In genomic region chr9:133848471-133848870, GRCh38 we compare ENCODE assay signal across 15 cellular contexts.
"Had no signal": no experiment of that assay in that cellular context is flagged by ENCODE, and none has a peak within 500 bp of the region (broad histone marks: within the 10 kb centered on the region; RNA-seq: fewer than 3 reads in every experiment).

No MANE protein-coding gene starts in this region.

- H3K36me3 ChIP-seq: colonic mucosa, thyroid gland had no signal

- H3K9ac ChIP-seq: parathyroid adenoma had no signal

- H3K4me1 ChIP-seq: colonic mucosa, parathyroid adenoma had no signal

- DNase-seq: activated CD4-positive, alpha-beta T cell treated with anti-CD3 and anti-CD28 coated beads for 36 hours; activated CD4-positive, alpha-beta T cell treated with anti-CD3 and anti-CD28 coated beads, Interleukin-2, amount 50 U/mL, for 48 hours; activated naive CD4-positive, alpha-beta T cell; activated naive CD8-positive, alpha-beta T cell treated with anti-CD3 and anti-CD28 coated beads, Interleukin-2, amount 10 ng/mL, durations not matched to agents 7 days and 5 days; amygdala; colonic mucosa; foreskin keratinocyte; hippocampal formation; stimulated activated naive CD4-positive, alpha-beta T cell treated with Interleukin-2 at 50 U/mL for 16 hours; thyroid gland had no signal

- H3K4me3 ChIP-seq: colonic mucosa, thyroid gland had no signal

- H3K9me3 ChIP-seq: colonic mucosa, thyroid gland had no signal

- ATAC-seq: activated CD4-positive, alpha-beta T cell treated with anti-CD3 and anti-CD28 coated beads for 36 hours; foreskin keratinocyte; natural killer cell treated with Interleukin-12 subunit alpha and Interleukin-12 subunit beta and Interleukin-15 and Interleukin-18, amount 100 ng/mL, for 72 hours had no signal

- H3K27me3 Mint-ChIP-seq: activated CD4-positive, alpha-beta T cell treated with anti-CD3 and anti-CD28 coated beads for 36 hours; activated naive CD8-positive, alpha-beta T cell treated with anti-CD3 and anti-CD28 coated beads, Interleukin-2, amount 10 ng/mL, durations not matched to agents 7 days and 5 days had no signal

- H3K9me3 Mint-ChIP-seq: activated naive CD8-positive, alpha-beta T cell treated with anti-CD3 and anti-CD28 coated beads, Interleukin-2, amount 10 ng/mL, durations not matched to agents 7 days and 5 days; activated T-helper 1 cell treated with anti-CD3 and anti-CD28 coated beads, Interleukin-12 subunit alpha, Interleukin-12 subunit beta, Interleukin-2, Interleukin-4 antibody, amounts not matched to agents 30 ng/mL and 10 ng/mL and 1 ng/mL, durations not matched to agents 14 hours and 24 hours and 36 hours; mesothelial cell of epicardium; natural killer cell treated with Interleukin-12 subunit alpha and Interleukin-12 subunit beta and Interleukin-15 and Interleukin-18, amount 100 ng/mL, for 72 hours; T-helper 2 cell treated with Interferon-gamma antibody and Interleukin-4, amounts not matched to agents 5 μg/mL and 100 μg/mL, for 36 hours had no signal

- H3K4me3 Mint-ChIP-seq: activated CD4-positive, alpha-beta T cell treated with anti-CD3 and anti-CD28 coated beads for 36 hours; activated naive CD8-positive, alpha-beta T cell treated with anti-CD3 and anti-CD28 coated beads, Interleukin-2, amount 10 ng/mL, durations not matched to agents 7 days and 5 days; activated T-helper 1 cell treated with anti-CD3 and anti-CD28 coated beads, Interleukin-12 subunit alpha, Interleukin-12 subunit beta, Interleukin-2, Interleukin-4 antibody, amounts not matched to agents 30 ng/mL and 10 ng/mL and 1 ng/mL, durations not matched to agents 14 hours and 24 hours and 36 hours; mesothelial cell of epicardium; natural killer cell treated with Interleukin-12 subunit alpha and Interleukin-12 subunit beta and Interleukin-15 and Interleukin-18, amount 100 ng/mL, for 72 hours; T-helper 2 cell treated with Interferon-gamma antibody and Interleukin-4, amounts not matched to agents 5 μg/mL and 100 μg/mL, for 36 hours had no signal

- H3K4me1 Mint-ChIP-seq: activated CD4-positive, alpha-beta T cell treated with anti-CD3 and anti-CD28 coated beads for 36 hours; activated naive CD8-positive, alpha-beta T cell treated with anti-CD3 and anti-CD28 coated beads, Interleukin-2, amount 10 ng/mL, durations not matched to agents 7 days and 5 days had no signal

- H3K27ac ChIP-seq: colonic mucosa, foreskin keratinocyte, parathyroid adenoma had no signal

- H3K27me3 ChIP-seq: colonic mucosa, foreskin keratinocyte, thyroid gland had no signal

- H3K27ac Mint-ChIP-seq: activated CD4-positive, alpha-beta T cell treated with anti-CD3 and anti-CD28 coated beads for 36 hours; activated naive CD8-positive, alpha-beta T cell treated with anti-CD3 and anti-CD28 coated beads, Interleukin-2, amount 10 ng/mL, durations not matched to agents 7 days and 5 days; activated T-helper 1 cell treated with anti-CD3 and anti-CD28 coated beads, Interleukin-12 subunit alpha, Interleukin-12 subunit beta, Interleukin-2, Interleukin-4 antibody, amounts not matched to agents 30 ng/mL and 10 ng/mL and 1 ng/mL, durations not matched to agents 14 hours and 24 hours and 36 hours; mesothelial cell of epicardium; natural killer cell treated with Interleukin-12 subunit alpha and Interleukin-12 subunit beta and Interleukin-15 and Interleukin-18, amount 100 ng/mL, for 72 hours; T-helper 2 cell treated with Interferon-gamma antibody and Interleukin-4, amounts not matched to agents 5 μg/mL and 100 μg/mL, for 36 hours had no signal

- H3K36me3 Mint-ChIP-seq: activated naive CD8-positive, alpha-beta T cell treated with anti-CD3 and anti-CD28 coated beads, Interleukin-2, amount 10 ng/mL, durations not matched to agents 7 days and 5 days; mesothelial cell of epicardium; natural killer cell treated with Interleukin-12 subunit alpha and Interleukin-12 subunit beta and Interleukin-15 and Interleukin-18, amount 100 ng/mL, for 72 hours had no signal
